1 cellular context compared by ENCODE assay signal in genomic region chr12:7834701-7835100, GRCh38.
TF ChIP-seq lines count a peak whose summit lies in the region.

No MANE protein-coding gene starts in this region.

TF ChIP-seq in WTC11, 78 proteins besides CTCF, POLR2A, EP300 and RAD21 (continued from another document):
- no peak for TF ChIP-seq AFF4 (CRISPR knock-in tag; IDR thresholded peaks at IDR 0.05; ENCODE audit: borderline replicate concordance)
- no peak for TF ChIP-seq GRHL2 (CRISPR knock-in tag; IDR thresholded peaks at IDR 0.05; ENCODE audit: insufficient replicate concordance, severe bottlenecking)
- TF ChIP-seq NR3C1 (CRISPR knock-in tag; conservative IDR thresholded peaks at IDR 0.05; ENCODE audit: low read depth) = no peak
